Comparison of ENCODE assay signal across 8 cellular contexts in genomic region chr1:17494114-17494729, GRCh38. TPM values are rescaled to one million over a fixed set of nuclear protein-coding genes. Genes with fewer than 3 reads are reported as not detected.
DNase-seq lines count a peak whose midpoint lies in the region; ATAC-seq and TF ChIP-seq lines count a peak whose summit lies in the region.

No MANE protein-coding gene starts in this region.

- CTCF ChIA-PET in activated CD4-positive, alpha-beta memory T cell treated with anti-CD3 and anti-CD28 coated beads for 36 hours (lab: Charles Lee) = interaction anchor here (0.7 to 1.6 kb wide), 10 partner anchors 8 to 155 kb away, joined by 3 to 26 read pairs (median 4); no protein-coding TSS in a partner anchor

- no peaks in the 10 kb centered on the region for H3K36me3 Mint-ChIP-seq in activated CD4-positive, alpha-beta memory T cell treated with anti-CD3 and anti-CD28 coated beads for 36 hours

- no peaks in the 10 kb centered on the region for H3K36me3 ChIP-seq in effector memory CD4-positive, alpha-beta T cell (ENCODE audit: control insufficient read depth, insufficient read depth, low read length)
- H3K36me3 ChIP-seq in mesendoderm (ENCODE audit: control insufficient read depth, insufficient read depth, low read length) = no peaks in the 10 kb centered on the region

- no peaks in the 10 kb centered on the region for H3K79me1 ChIP-seq in mesendoderm (ENCODE audit: low read length)

- H4K8ac ChIP-seq in mesendoderm (ENCODE audit: low read depth, low read length) = no peak overlapping the region

- POLR2A ChIA-PET in activated CD4-positive, alpha-beta memory T cell treated with anti-CD3 and anti-CD28 coated beads for 36 hours (lab: Charles Lee) = no interaction called here

- no peak overlapping the region for H3K9ac ChIP-seq in mesendoderm (ENCODE audit: low read length)

- H3K4me1 ChIP-seq in effector memory CD4-positive, alpha-beta T cell (ENCODE audit: control insufficient read depth, insufficient read depth, low read length, poor library complexity, severe bottlenecking) = no peaks in the 10 kb centered on the region
- no peaks in the 10 kb centered on the region for H3K4me1 ChIP-seq in mesendoderm (ENCODE audit: control insufficient read depth, low read depth, low read length)

- H2AK5ac ChIP-seq in mesendoderm (ENCODE audit: low read length) = no peak overlapping the region

- H3K79me2 ChIP-seq in mesendoderm (ENCODE audit: control insufficient read depth, insufficient read depth, low read length) = no peaks in the 10 kb centered on the region

- no peak overlapping the region for H3K4ac ChIP-seq in mesendoderm (ENCODE audit: low read depth, low read length)

- H2BK15ac ChIP-seq in mesendoderm (replicated peaks; ENCODE audit: low read depth) = no peak overlapping the region

- H2BK120ac ChIP-seq in mesendoderm (ENCODE audit: low read depth, low read length) = no peak overlapping the region

- no peak overlapping the region for H3K27ac Mint-ChIP-seq in activated CD4-positive, alpha-beta memory T cell treated with anti-CD3 and anti-CD28 coated beads for 36 hours

- intact Hi-C loops in activated CD4-positive, alpha-beta memory T cell treated with anti-CD3 and anti-CD28 coated beads for 36 hours (cut with micrococcal nuclease) = loop anchor here (2.0 kb wide), 1 partner anchor 113 kb away; no protein-coding TSS in a partner anchor

- H3K23ac ChIP-seq in mesendoderm (ENCODE audit: low read length) = no peak overlapping the region

- WGBS in mesendoderm (ENCODE audit: extremely low coverage, insufficient coverage, low lambda C conversion rate) = no CpG with 5 or more reads among the region's 5 CpGs

- ATAC-seq in HG02973 (IDR thresholded peaks at IDR 0.05; ENCODE audit: unreplicated experiment) = no peak

- DNase-seq in AG08396 (ENCODE audit: low spot score) = peak; percentile 85
- DNase-seq in GM20000 (ENCODE audit: low spot score) = peak; percentile 79
- peak; percentile 62 for DNase-seq in NCI-H69 (lab: John Stamatoyannopoulos, UW)
- peak; percentile 77 for DNase-seq in activated CD4-positive, alpha-beta memory T cell treated with anti-CD3 and anti-CD28 coated beads for 36 hours
- peak; percentile 12 to 24 (median 12) for DNase-seq in effector memory CD4-positive, alpha-beta T cell
- DNase-seq in mesendoderm = peak; percentile 99
- peak; percentile 16 to 24 for DNase-seq in stimulated activated CD8-positive, alpha-beta memory T cell treated with anti-CD3 and anti-CD28 coated beads, Interleukin-4, amount 100 ng/mL, for 1 hour (ENCODE audit: low read depth in 2 of 2, low spot score in 1 of 2)

- no peaks in the 10 kb centered on the region for H3K4me1 Mint-ChIP-seq in activated CD4-positive, alpha-beta memory T cell treated with anti-CD3 and anti-CD28 coated beads for 36 hours (ENCODE audit: low read depth)

- H3K27me3 Mint-ChIP-seq in activated CD4-positive, alpha-beta memory T cell treated with anti-CD3 and anti-CD28 coated beads for 36 hours = no peaks in the 10 kb centered on the region

- no peak overlapping the region for H4K5ac ChIP-seq in mesendoderm (ENCODE audit: low read length)

- no peaks in the 10 kb centered on the region for H3K9me3 ChIP-seq in effector memory CD4-positive, alpha-beta T cell (ENCODE audit: control insufficient read depth, low read length)

- no peak overlapping the region for H3K18ac ChIP-seq in mesendoderm (ENCODE audit: low read length)

- no peak overlapping the region for H2BK5ac ChIP-seq in mesendoderm (ENCODE audit: low read length)

- no peaks in the 10 kb centered on the region for H3K9me3 Mint-ChIP-seq in activated CD4-positive, alpha-beta memory T cell treated with anti-CD3 and anti-CD28 coated beads for 36 hours

- TF ChIP-seq CTCF in GM20000 (IDR thresholded peaks at IDR 0.05; ENCODE audit: extremely low read depth, missing control alignments) = peak; percentile 74

- H3K4me3 ChIP-seq in effector memory CD4-positive, alpha-beta T cell (ENCODE audit: insufficient read depth, low read depth, low read length, poor library complexity, severe bottlenecking) = no peak overlapping the region
- no peak overlapping the region for H3K4me3 ChIP-seq in mesendoderm (ENCODE audit: low read length)

- H3K4me2 ChIP-seq in mesendoderm (ENCODE audit: low read length) = no peak overlapping the region

- H3K27me3 ChIP-seq in effector memory CD4-positive, alpha-beta T cell (replicated peaks; ENCODE audit: control insufficient read depth, insufficient read depth, low read length, poor library complexity, severe bottlenecking) = no peaks in the 10 kb centered on the region
- no peaks in the 10 kb centered on the region for H3K27me3 ChIP-seq in mesendoderm (ENCODE audit: insufficient read depth, low read length, poor library complexity)

- H3K27ac ChIP-seq in effector memory CD4-positive, alpha-beta T cell (ENCODE audit: insufficient read depth, low read length, poor library complexity, severe bottlenecking) = no peak overlapping the region
- no peak overlapping the region for H3K27ac ChIP-seq in mesendoderm (ENCODE audit: low read depth, low read length)

- no peak overlapping the region for H3K4me3 Mint-ChIP-seq in activated CD4-positive, alpha-beta memory T cell treated with anti-CD3 and anti-CD28 coated beads for 36 hours

- H3K56ac ChIP-seq in mesendoderm (ENCODE audit: low read length) = no peak overlapping the region

RNA-seq across cellular contexts. Expression of gene ARHGEF10L, which starts 45.3 kb away (rescaled TPM):
- not detected for total RNA-seq in activated CD4-positive, alpha-beta memory T cell treated with anti-CD3 and anti-CD28 coated beads for 36 hours
- 7.9 TPM for polyA plus RNA-seq in mesendoderm (2013, experiment 1 of 2)
- 7.7 TPM for polyA plus RNA-seq in mesendoderm (2013, experiment 2 of 2)

RNA-seq across cellular contexts. Expression of gene RCC2, which starts 54.7 kb away (rescaled TPM):
- total RNA-seq in activated CD4-positive, alpha-beta memory T cell treated with anti-CD3 and anti-CD28 coated beads for 36 hours = 10 to 100 TPM; 90.6 to 91.0 TPM
- polyA plus RNA-seq in mesendoderm (2013, experiment 1 of 2) = 271 TPM
- 269 TPM for polyA plus RNA-seq in mesendoderm (2013, experiment 2 of 2)

Comparison
In these comparisons a context has a peak if more than half of its experiments do, and no peak if none do; other contexts are left out.
1. DNase-seq: peak in every context shown above with its lines; median percentile 99 in mesendoderm; 85 in AG08396; 79 in GM20000; 77 in activated CD4-positive, alpha-beta memory T cell treated with anti-CD3 and anti-CD28 coated beads for 36 hours; 62 in NCI-H69; 20 in stimulated activated CD8-positive, alpha-beta memory T cell treated with anti-CD3 and anti-CD28 coated beads, Interleukin-4, amount 100 ng/mL, for 1 hour; 12 in effector memory CD4-positive, alpha-beta T cell.